ENCODE assay signal across 8 cellular contexts in genomic region chr19:46614114-46614701, GRCh38. TPM values are rescaled to one million over a fixed set of nuclear protein-coding genes. Genes with fewer than 3 reads are reported as not detected.
DNase-seq lines count a peak whose midpoint lies in the region; ATAC-seq and TF ChIP-seq lines count a peak whose summit lies in the region.

No MANE protein-coding gene starts in this region.

- H3K9me3 ChIP-seq in PC-9 (ENCODE audit: insufficient read depth, low read depth): no peaks in the 10 kb centered on the region
- H3K9me3 ChIP-seq in fibroblast of lung (ENCODE audit: control insufficient read depth, insufficient read depth, low read depth, low read length): no peaks in the 10 kb centered on the region
- H3K9me3 ChIP-seq in neural progenitor cell (ENCODE audit: low read depth): no peaks in the 10 kb centered on the region
- H3K9me3 ChIP-seq in suprapubic skin: no peaks in the 10 kb centered on the region

- H3K27ac ChIP-seq in PC-9 (no peak overlapping the region), fibroblast of lung (ENCODE audit: insufficient read depth, low read length) (no peak overlapping the region), neural progenitor cell (no peak overlapping the region), suprapubic skin (no peak overlapping the region)

- no peak overlapping the region for H3K9ac ChIP-seq in fibroblast of lung (ENCODE audit: insufficient read depth, low read length)
- H3K9ac ChIP-seq in neural progenitor cell: no peak overlapping the region

- H3K9me2 ChIP-seq in PC-9 (ENCODE audit: insufficient read depth): no peaks in the 10 kb centered on the region

- TF ChIP-seq EP300 in suprapubic skin (IDR thresholded peaks at IDR 0.05): no peak

- TF ChIP-seq CTCF in PC-9 (conservative IDR thresholded peaks at IDR 0.05) (peak; percentile 97), fibroblast of lung (conservative IDR thresholded peaks at IDR 0.05 in 1 of 2, IDR thresholded peaks at IDR 0.05 in 1 of 2; ENCODE audit: low read depth in 1 of 2, low read length in 2 of 2) (peak; percentile 82 to 86), neural progenitor cell (IDR thresholded peaks at IDR 0.05) (peak; percentile 91), suprapubic skin (IDR thresholded peaks at IDR 0.05) (peak; percentile 88 to 90)

- H3K4me1 Mint-ChIP-seq in activated T-cell treated with anti-CD3 and anti-CD28 coated beads, Interleukin-2, amount 50 U/mL, for 24 hours (ENCODE audit: low read depth): peaks cover 74% of the 10 kb centered on the region
- peaks cover 14% of the 10 kb centered on the region for H3K4me1 Mint-ChIP-seq in neural progenitor cell

- H3K36me3 ChIP-seq in PC-9 (ENCODE audit: low read depth): 0 out of 2 replicates have a peak, but pooled peaks cover 3% of the 10 kb centered on the region
- H3K36me3 ChIP-seq in fibroblast of lung (ENCODE audit: control insufficient read depth, insufficient read depth, low read length): peaks cover 13% of the 10 kb centered on the region
- H3K36me3 ChIP-seq in neural progenitor cell: no peaks in the 10 kb centered on the region
- H3K36me3 ChIP-seq in suprapubic skin: peaks cover 18% of the 10 kb centered on the region

- no peak for TF ChIP-seq POLR2A in suprapubic skin (IDR thresholded peaks at IDR 0.05)

- WGBS in suprapubic skin: 8% methylated on average over 11 of the region's 12 CpGs

- H3K27me3 ChIP-seq in PC-9 (ENCODE audit: insufficient read depth, low read depth) (no peaks in the 10 kb centered on the region), fibroblast of lung (ENCODE audit: control insufficient read depth, insufficient read depth, low read length) (no peaks in the 10 kb centered on the region), neural progenitor cell (no peaks in the 10 kb centered on the region), suprapubic skin (no peaks in the 10 kb centered on the region)

- no peak overlapping the region for H3K4me3 Mint-ChIP-seq in activated T-cell treated with anti-CD3 and anti-CD28 coated beads, Interleukin-2, amount 50 U/mL, for 24 hours
- H3K4me3 Mint-ChIP-seq in neural progenitor cell: no peak overlapping the region

- H3K27me3 Mint-ChIP-seq in activated T-cell treated with anti-CD3 and anti-CD28 coated beads, Interleukin-2, amount 50 U/mL, for 24 hours: no peaks in the 10 kb centered on the region
- peaks cover 8% of the 10 kb centered on the region for H3K27me3 Mint-ChIP-seq in neural progenitor cell (ENCODE audit: insufficient read depth, low read depth)

- H4K20me1 ChIP-seq in PC-9 (ENCODE audit: insufficient read depth) (no peaks in the 10 kb centered on the region), fibroblast of lung (ENCODE audit: control insufficient read depth, extremely low read depth, insufficient read depth, low read length) (no peaks in the 10 kb centered on the region), neural progenitor cell (ENCODE audit: low read depth) (peaks cover 4% of the 10 kb centered on the region)

- H3K36me3 Mint-ChIP-seq in activated T-cell treated with anti-CD3 and anti-CD28 coated beads, Interleukin-2, amount 50 U/mL, for 24 hours (ENCODE audit: low read depth): peaks cover 24% of the 10 kb centered on the region
- peaks cover 6% of the 10 kb centered on the region for H3K36me3 Mint-ChIP-seq in neural progenitor cell

- DNase-seq in DMS79 (lab: John Stamatoyannopoulos, UW) (peak; percentile 38), HuH-7.5 (ENCODE audit: low spot score) (peak; percentile 93), PC-9 (peak; percentile 55 to 79), fibroblast of lung (ENCODE audit: low read depth in 2 of 2) (peak; percentile 61 to 79), neural progenitor cell (ENCODE audit: low spot score) (peak; percentile 86), suprapubic skin (ENCODE audit: low spot score in 2 of 2) (peak; percentile 89 to 92)
- DNase-seq in activated T-cell treated with anti-CD3 and anti-CD28 coated beads, Interleukin-2, amount 50 U/mL, for 24 hours: peak; percentile 89

- intact Hi-C loops in PC-9 (cut with micrococcal nuclease; ENCODE audit: unreplicated experiment): loop anchor here (1.0 kb wide), 1 partner anchor 48 kb away; no protein-coding TSS in a partner anchor

- BruUV-seq in PC-9 (replicated peaks; lab: Mats Ljungman, UMichigan): no TSS peak

- H3K9me3 Mint-ChIP-seq in activated T-cell treated with anti-CD3 and anti-CD28 coated beads, Interleukin-2, amount 50 U/mL, for 24 hours: no peaks in the 10 kb centered on the region
- H3K9me3 Mint-ChIP-seq in neural progenitor cell: no peaks in the 10 kb centered on the region

- H3K79me2 ChIP-seq in PC-9 (ENCODE audit: low read depth): no peaks in the 10 kb centered on the region
- H3K79me2 ChIP-seq in fibroblast of lung (ENCODE audit: control insufficient read depth, insufficient read depth, low read length): no peaks in the 10 kb centered on the region
- H3K79me2 ChIP-seq in neural progenitor cell (ENCODE audit: low read depth): no peaks in the 10 kb centered on the region

- POLR2A ChIA-PET in PC-9 (lab: Charles Lee; ENCODE audit: unreplicated experiment): interaction anchor here (0.6 kb wide), 1 partner anchor 95 kb away, joined by 4 read pairs; no protein-coding TSS in a partner anchor

- no peak for ATAC-seq in HG02973 (IDR thresholded peaks at IDR 0.05; ENCODE audit: unreplicated experiment)

- H2AFZ ChIP-seq in PC-9 (no peak overlapping the region), fibroblast of lung (ENCODE audit: low read length) (no peak overlapping the region), neural progenitor cell (replicated peaks) (peak overlapping the region; percentile 61)

- no peaks in the 10 kb centered on the region for H3K4me1 ChIP-seq in PC-9 (replicated peaks; ENCODE audit: insufficient read depth)
- H3K4me1 ChIP-seq in fibroblast of lung (ENCODE audit: control insufficient read depth, extremely low read depth, insufficient read depth, low read length): peaks cover 15% of the 10 kb centered on the region
- no peaks in the 10 kb centered on the region for H3K4me1 ChIP-seq in neural progenitor cell
- H3K4me1 ChIP-seq in suprapubic skin: peaks cover 43% of the 10 kb centered on the region

- H3K27ac Mint-ChIP-seq in activated T-cell treated with anti-CD3 and anti-CD28 coated beads, Interleukin-2, amount 50 U/mL, for 24 hours: peak overlapping the region; percentile 77
- H3K27ac Mint-ChIP-seq in neural progenitor cell: no peak overlapping the region

- CTCF ChIA-PET in PC-9 (lab: Charles Lee): interaction anchor here (0.6 to 2.7 kb wide), 7 partner anchors 13 to 580 kb away, joined by 3 to 32 read pairs (median 9); partner anchors contain the start of gene CALM3

- H3F3A ChIP-seq in PC-9 (ENCODE audit: insufficient read depth, low read depth) (peaks cover 17% of the 10 kb centered on the region; the same call in 1 of the 2 replicates), neural progenitor cell (ENCODE audit: low read depth) (peaks cover 5% of the 10 kb centered on the region)

- H3K4me3 ChIP-seq in PC-9 (no peak overlapping the region), fibroblast of lung (replicated peaks in 1 of 4; ENCODE audit: control extremely low read depth in 1 of 4, insufficient read depth in 1 of 4, low read depth in 3 of 4, low read length in 4 of 4) (no peak overlapping the region), neural progenitor cell (no peak overlapping the region), suprapubic skin (no peak overlapping the region)

- H3K4me2 ChIP-seq in PC-9 (peak overlapping the region; percentile 32; the same call in 1 of the 2 replicates), fibroblast of lung (ENCODE audit: extremely low read depth, insufficient read depth, low read length) (no peak overlapping the region), neural progenitor cell (no peak overlapping the region)

RNA-seq across cellular contexts. Expression of gene PTGIR, which starts 10.7 kb away (rescaled TPM):
- total RNA-seq in PC-9 (2021) (0.28 TPM in 1 of 2 replicates, not detected in the other), fibroblast of lung (10.3 and 16.5 TPM in 2 replicates), neural progenitor cell (ENCODE audit: low replicate concordance) (not detected in 2 replicates), suprapubic skin (1 to 10 TPM in 3 of 4 donors, under 1 TPM in 1; 0.57 to 6.7 (median 2.4) TPM)
- polyA plus RNA-seq in fibroblast of lung: 8.4 and 27.8 TPM in 2 replicates
- polyA plus RNA-seq in fibroblast of lung (2012): 16.1 and 39.3 TPM in 2 replicates
- 7.5 and 23.6 TPM in 2 replicates for polyA minus RNA-seq in fibroblast of lung (ENCODE audit: low replicate concordance)

RNA-seq across cellular contexts. Expression of gene CALM3, which starts 13.1 kb away (rescaled TPM):
- total RNA-seq in PC-9 (2021) (211 and 239 TPM in 2 replicates), fibroblast of lung (92.5 and 160 TPM in 2 replicates), neural progenitor cell (ENCODE audit: low replicate concordance) (373 and 403 TPM in 2 replicates), suprapubic skin (100 to 1,000 TPM in 1 of 4 donors, 10 to 100 TPM in 3; 56.0 to 102 (median 78.6) TPM)
- polyA plus RNA-seq in fibroblast of lung: 901 and 1,408 TPM in 2 replicates
- 511 and 655 TPM in 2 replicates for polyA plus RNA-seq in fibroblast of lung (2012)
- polyA minus RNA-seq in fibroblast of lung (ENCODE audit: low replicate concordance): 254 and 316 TPM in 2 replicates

RNA-seq across cellular contexts. Expression of gene GNG8, which starts 21.8 kb away (rescaled TPM):
- not detected in 2 replicates for total RNA-seq in PC-9 (2021)
- not detected in 2 replicates for total RNA-seq in fibroblast of lung
- polyA plus RNA-seq in fibroblast of lung: not detected in 2 replicates
- not detected in 2 replicates for polyA plus RNA-seq in fibroblast of lung (2012)
- not detected in 2 replicates for polyA minus RNA-seq in fibroblast of lung (ENCODE audit: low replicate concordance)
- not detected in 2 replicates for total RNA-seq in neural progenitor cell (ENCODE audit: low replicate concordance)
- not detected for total RNA-seq in suprapubic skin

RNA-seq across cellular contexts. Expression of gene DACT3, which starts 46.8 kb away (rescaled TPM):
- total RNA-seq in PC-9 (2021) (0.13 TPM in 1 of 2 replicates, not detected in the other), fibroblast of lung (4.1 and 5.6 TPM in 2 replicates), neural progenitor cell (ENCODE audit: low replicate concordance) (0.75 and 2.2 TPM in 2 replicates), suprapubic skin (1 to 10 TPM in 3 of 4 donors, under 1 TPM in 1; 0.68 to 1.8 (median 1.2) TPM)
- 9.3 and 11.5 TPM in 2 replicates for polyA plus RNA-seq in fibroblast of lung
- 9.4 and 12.0 TPM in 2 replicates for polyA plus RNA-seq in fibroblast of lung (2012)
- polyA minus RNA-seq in fibroblast of lung (ENCODE audit: low replicate concordance): 5.3 and 7.0 TPM in 2 replicates

Comparison
In these comparisons a context has a peak if more than half of its experiments do, and no peak if none do; other contexts are left out.
1. DNase-seq: peak in every context shown above with its lines; median percentile 93 in HuH-7.5; 90 in suprapubic skin; 89 in activated T-cell treated with anti-CD3 and anti-CD28 coated beads, Interleukin-2, amount 50 U/mL, for 24 hours; 86 in neural progenitor cell; 70 in fibroblast of lung; 67 in PC-9; 38 in DMS79.